ENCODE assay signal across 23 cellular contexts in the genomic region with DNA sequence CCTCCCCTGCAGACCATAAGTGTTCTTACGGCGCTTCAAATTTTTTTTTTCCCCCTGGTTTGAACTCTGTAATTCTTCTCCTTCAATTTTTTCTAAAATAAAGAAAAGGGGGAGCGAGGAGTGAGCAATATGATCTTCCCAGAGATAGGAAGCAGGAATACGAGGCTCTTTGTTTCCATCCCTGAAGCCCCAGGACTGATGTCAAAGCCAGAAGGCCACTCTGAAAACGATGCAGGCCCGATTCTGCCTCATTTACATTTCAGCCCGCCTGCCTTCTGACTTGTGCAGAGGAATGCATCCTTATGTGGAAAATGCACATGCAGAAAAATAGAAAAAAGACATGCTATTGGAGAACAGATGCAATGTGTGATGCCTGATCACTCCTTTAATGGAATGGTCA.
DNase-seq lines count a peak whose midpoint lies in the region; ATAC-seq and TF ChIP-seq lines count a peak whose summit lies in the region.
"Had no signal": no experiment of that assay in that cellular context is flagged by ENCODE, and none has a peak within 500 bp of the region (broad histone marks: within the 10 kb centered on the region; RNA-seq: fewer than 3 reads in every experiment).

No MANE protein-coding gene starts in this region.

- peak overlapping the region in 3 of 5 experiments; percentile 72 to 94 (median 92) for H3K27ac Mint-ChIP-seq in brain
- no peak overlapping the region for H3K27ac Mint-ChIP-seq in activated T-cell treated with anti-CD3 and anti-CD28 coated beads, Interleukin-2, amount 50 U/mL, for 24 hours
- H3K27ac Mint-ChIP-seq: CD8-positive, alpha-beta memory T cell had no signal

- H3K4me1 Mint-ChIP-seq in brain: peaks cover 76% of the 10 kb centered on the region
- H3K4me1 Mint-ChIP-seq in activated T-cell treated with anti-CD3 and anti-CD28 coated beads, Interleukin-2, amount 50 U/mL, for 24 hours (ENCODE audit: low read depth): no peaks in the 10 kb centered on the region
- H3K4me1 Mint-ChIP-seq: CD8-positive, alpha-beta memory T cell had no signal

- H3K27me3 Mint-ChIP-seq in brain: peaks cover 21% of the 10 kb centered on the region
- H3K27me3 Mint-ChIP-seq in activated T-cell treated with anti-CD3 and anti-CD28 coated beads, Interleukin-2, amount 50 U/mL, for 24 hours: peaks cover 9% of the 10 kb centered on the region

- WGBS in mesodermal cell (ENCODE audit: insufficient coverage in 2 of 2), 2 experiments: 46 to 63% methylated on average over 4 to 5 of the region's 7 CpGs

- peak overlapping the region; percentile 60 for H3K27ac ChIP-seq in mesodermal cell (ENCODE audit: low read depth, low read length, severe bottlenecking)
- H3K27ac ChIP-seq: KMS-11 had no signal

- H3K9me3 ChIP-seq in mesodermal cell (ENCODE audit: control insufficient read depth, low read length): no peaks in the 10 kb centered on the region
- H3K9me3 ChIP-seq: SK-N-SH had no signal

- H3K36me3 ChIP-seq in mesodermal cell (ENCODE audit: control insufficient read depth, insufficient read depth, low read length): no peaks in the 10 kb centered on the region

- no peaks in the 10 kb centered on the region for H3K36me3 Mint-ChIP-seq in brain
- H3K36me3 Mint-ChIP-seq in activated T-cell treated with anti-CD3 and anti-CD28 coated beads, Interleukin-2, amount 50 U/mL, for 24 hours (ENCODE audit: low read depth): no peaks in the 10 kb centered on the region
- H3K36me3 Mint-ChIP-seq: CD8-positive, alpha-beta memory T cell had no signal

- no peaks in the 10 kb centered on the region for H3K4me1 ChIP-seq in mesodermal cell (ENCODE audit: control insufficient read depth, insufficient read depth, low read length, poor library complexity, severe bottlenecking)

- no peak overlapping the region for H3K4me3 ChIP-seq in mesodermal cell (ENCODE audit: extremely low read depth, insufficient read depth, low read length, poor library complexity, severe bottlenecking)

- DNase-seq in Ammon's horn (ENCODE audit: low spot score) (peak; percentile 17), putamen (ENCODE audit: low spot score) (peak; percentile 39)
- DNase-seq in activated T-cell treated with anti-CD3 and anti-CD28 coated beads, Interleukin-2, amount 50 U/mL, for 24 hours: no peak
- DNase-seq in activated T-cell treated with anti-CD3 and anti-CD28 coated beads, Interleukin-2, amount 50 U/mL, for 1 hour: no peak
- DNase-seq: 8988T; CD8-positive, alpha-beta memory T cell; GF-D8; HCEC 1CT; IMR-90; NCI-H1092 treated with DMSO at 0.1 percent for 48 hours; NCI-H1436 treated with DMSO at 0.1 percent for 48 hours; NCI-H1930; NCI-H226; NCI-H510A treated with DMSO at 0.1 percent for 48 hours; NCI-H748 treated with DMSO at 0.1 percent for 48 hours; SIG-M5; SK-N-SH had no signal

- peak overlapping the region in 1 of 5 experiments; percentile 44 for H3K4me3 Mint-ChIP-seq in brain
- H3K4me3 Mint-ChIP-seq in activated T-cell treated with anti-CD3 and anti-CD28 coated beads, Interleukin-2, amount 50 U/mL, for 24 hours: no peak overlapping the region
- H3K4me3 Mint-ChIP-seq: CD8-positive, alpha-beta memory T cell had no signal

- TF ChIP-seq CTCF in brain (conservative IDR thresholded peaks at IDR 0.05): no peak

- ATAC-seq in GM21381 (IDR thresholded peaks at IDR 0.05; ENCODE audit: unreplicated experiment) (no peak), HG03342 (IDR thresholded peaks at IDR 0.05; ENCODE audit: unreplicated experiment) (no peak)
- ATAC-seq: Panc1 had no signal

- H3K9me3 Mint-ChIP-seq in brain: peaks cover 0 to 8% (median 0%) of the 10 kb centered on the region in 5 experiments
- H3K9me3 Mint-ChIP-seq in activated T-cell treated with anti-CD3 and anti-CD28 coated beads, Interleukin-2, amount 50 U/mL, for 24 hours: no peaks in the 10 kb centered on the region

Comparison
In these comparisons a context has a peak if more than half of its experiments do, and no peak if none do; other contexts are left out.
1. DNase-seq: peak in Ammon's horn (single experiment) and putamen (single experiment); none in activated T-cell treated with anti-CD3 and anti-CD28 coated beads, Interleukin-2, amount 50 U/mL, for 24 hours (single experiment) and activated T-cell treated with anti-CD3 and anti-CD28 coated beads, Interleukin-2, amount 50 U/mL, for 1 hour (single experiment).